Comparison of ENCODE assay signal across 32 cellular contexts in the genomic region with DNA sequence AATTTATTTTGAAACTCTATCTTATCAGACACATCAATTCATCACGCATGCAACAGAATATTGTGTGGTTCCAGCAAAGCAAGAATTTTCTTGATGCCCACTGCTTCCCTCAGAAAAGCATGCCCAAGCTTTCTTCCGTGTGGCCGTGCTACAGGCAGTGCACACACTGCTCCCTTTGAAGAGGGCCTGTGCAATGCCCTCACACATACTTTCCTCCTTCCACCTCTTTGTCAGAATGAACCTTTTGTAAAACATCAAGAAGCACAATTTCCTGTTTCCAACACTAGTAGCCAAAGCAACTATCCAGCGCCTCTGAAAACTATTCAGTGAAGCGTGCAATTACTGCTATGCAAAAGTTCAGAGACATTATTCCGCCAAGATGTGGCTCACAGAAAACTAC.
DNase-seq lines count a peak whose midpoint lies in the region; ATAC-seq and TF ChIP-seq lines count a peak whose summit lies in the region.
"Had no signal": no experiment of that assay in that cellular context is flagged by ENCODE, and none has a peak within 500 bp of the region (broad histone marks: within the 10 kb centered on the region; RNA-seq: fewer than 3 reads in every experiment).

No MANE protein-coding gene starts in this region.

- TF ChIP-seq CTCF in nephron progenitor cell (IDR thresholded peaks at IDR 0.05) (no peak), BE2C (IDR thresholded peaks at IDR 0.05; ENCODE audit: low read depth, low read length) (no peak)

- peaks cover 16% of the 10 kb centered on the region for H3K36me3 Mint-ChIP-seq in nephron progenitor cell (ENCODE audit: low read depth)
- H3K36me3 Mint-ChIP-seq: activated naive CD4-positive, alpha-beta T cell treated with anti-CD3 and anti-CD28 coated beads, Interleukin-2, amount 50 U/mL, for 72 hours; CD4-positive, CD25-positive, alpha-beta regulatory T cell; naive B cell had no signal

- no peaks in the 10 kb centered on the region for H3K27me3 Mint-ChIP-seq in nephron progenitor cell (ENCODE audit: low read depth, poor library complexity)
- H3K27me3 Mint-ChIP-seq: activated CD4-positive, alpha-beta T cell treated with anti-CD3 and anti-CD28 coated beads, Interleukin-2, amount 10 ng/mL, durations not matched to agents 24 days and 14 days; CD4-positive, CD25-positive, alpha-beta regulatory T cell; stimulated activated naive CD8-positive, alpha-beta T cell treated with anti-CD3 and anti-CD28 coated beads, Interleukin-15, Interleukin-2, amounts not matched to agents 100 ng/mL and 50 ng/mL, for 24 hours had no signal

- H3K9me3 ChIP-seq in BE2C, result no peaks in the 10 kb centered on the region
- H3K9me3 ChIP-seq: gastrocnemius medialis, HAP-1, right atrium auricular region, testis had no signal

- H3K27me3 ChIP-seq in BE2C, result no peaks in the 10 kb centered on the region
- H3K27me3 ChIP-seq: gastrocnemius medialis, hepatocyte, right atrium auricular region, testis had no signal

- peak overlapping the region; percentile 11 for H3K4me3 Mint-ChIP-seq in nephron progenitor cell
- H3K4me3 Mint-ChIP-seq: activated CD4-positive, alpha-beta T cell treated with anti-CD3 and anti-CD28 coated beads, Interleukin-2, amount 10 ng/mL, durations not matched to agents 24 days and 14 days; CD4-positive, CD25-positive, alpha-beta regulatory T cell; mesothelial cell of epicardium; naive B cell; stimulated activated naive CD8-positive, alpha-beta T cell treated with anti-CD3 and anti-CD28 coated beads, Interleukin-15, Interleukin-2, amounts not matched to agents 100 ng/mL and 50 ng/mL, for 24 hours had no signal

- no peaks in the 10 kb centered on the region for H3K36me3 ChIP-seq in BE2C
- H3K36me3 ChIP-seq: gastrocnemius medialis, HAP-1, right atrium auricular region had no signal

- TF ChIP-seq POLR2A in GM18505 (IDR thresholded peaks at IDR 0.05; ENCODE audit: borderline replicate concordance, extremely low read depth, insufficient read depth, insufficient read length), result no peak

- DNase-seq in Ammon's horn (ENCODE audit: low spot score), result peak; percentile 13
- peak; percentile 3 for DNase-seq in NCI-H526 treated with DMSO at 0.1 percent for 48 hours (lab: John Stamatoyannopoulos, UW)
- peak; percentile 20 for DNase-seq in iPS DF 19.7 (ENCODE audit: low read depth, low spot score)
- DNase-seq in nephron progenitor cell, result no peak
- no peak for DNase-seq in activated naive CD4-positive, alpha-beta T cell (lab: John Stamatoyannopoulos, UW)
- no peak for DNase-seq in BE2C
- no peak for DNase-seq in NCI-H2227 (lab: John Stamatoyannopoulos, UW; ENCODE audit: unreplicated experiment)
- DNase-seq: activated CD4-positive, alpha-beta T cell treated with anti-CD3 and anti-CD28 coated beads, Interleukin-2, amount 10 ng/mL, durations not matched to agents 24 days and 14 days; activated CD8-positive, alpha-beta memory T cell treated with anti-CD3 and anti-CD28 coated beads for 24 hours; activated T-cell treated with anti-CD3 and anti-CD28 coated beads for 4 hours; CD4-positive, CD25-positive, alpha-beta regulatory T cell; DMS79 treated with DMSO at 0.1 percent for 48 hours; gastrocnemius medialis; islet precursor cell; left ventricle myocardium superior; MV-4-11; naive B cell; NCI-H1436; NCI-H2081; NCI-H748 treated with DMSO at 0.1 percent for 48 hours; stimulated activated CD4-positive, alpha-beta T cell treated with anti-CD3 and anti-CD28 coated beads, Interleukin-1b, Interleukin-23, amount 100 ng/mL, for 48 hours; SW 1271; testis had no signal

- H3K9me3 Mint-ChIP-seq in nephron progenitor cell, result no peaks in the 10 kb centered on the region
- H3K9me3 Mint-ChIP-seq: activated CD4-positive, alpha-beta T cell treated with anti-CD3 and anti-CD28 coated beads, Interleukin-2, amount 10 ng/mL, durations not matched to agents 24 days and 14 days; activated naive CD4-positive, alpha-beta T cell treated with anti-CD3 and anti-CD28 coated beads, Interleukin-2, amount 50 U/mL, for 72 hours; activated T-helper 2 cell treated with anti-CD3 and anti-CD28 coated beads, Interferon-gamma antibody, Interleukin-2, Interleukin-4, amounts not matched to agents 10 μg/mL and 5 μg/mL and 100 μg/mL, durations not matched to agents 14 hours and 24 hours and 36 hours; mesothelial cell of epicardium; stimulated activated naive CD8-positive, alpha-beta T cell treated with anti-CD3 and anti-CD28 coated beads, Interleukin-15, Interleukin-2, amounts not matched to agents 100 ng/mL and 50 ng/mL, for 24 hours had no signal

- H3K4me3 ChIP-seq in BE2C (ENCODE audit: low read depth, low read length), result no peak overlapping the region
- H3K4me3 ChIP-seq: gastrocnemius medialis, HAP-1, hepatocyte, right atrium auricular region, smooth muscle cell, testis had no signal

- no peak overlapping the region for H3K27ac Mint-ChIP-seq in nephron progenitor cell
- H3K27ac Mint-ChIP-seq: activated CD4-positive, alpha-beta T cell treated with anti-CD3 and anti-CD28 coated beads, Interleukin-2, amount 10 ng/mL, durations not matched to agents 24 days and 14 days; activated naive CD4-positive, alpha-beta T cell treated with anti-CD3 and anti-CD28 coated beads, Interleukin-2, amount 50 U/mL, for 72 hours; activated T-helper 2 cell treated with anti-CD3 and anti-CD28 coated beads, Interferon-gamma antibody, Interleukin-2, Interleukin-4, amounts not matched to agents 10 μg/mL and 5 μg/mL and 100 μg/mL, durations not matched to agents 14 hours and 24 hours and 36 hours; CD4-positive, CD25-positive, alpha-beta regulatory T cell; mesothelial cell of epicardium; naive B cell; stimulated activated naive CD8-positive, alpha-beta T cell treated with anti-CD3 and anti-CD28 coated beads, Interleukin-15, Interleukin-2, amounts not matched to agents 100 ng/mL and 50 ng/mL, for 24 hours had no signal

- no peaks in the 10 kb centered on the region for H3K4me1 ChIP-seq in BE2C
- H3K4me1 ChIP-seq: gastrocnemius medialis, right atrium auricular region, testis had no signal

- ATAC-seq in GM18505 (IDR thresholded peaks at IDR 0.05; ENCODE audit: unreplicated experiment), result no peak
- ATAC-seq: activated naive CD4-positive, alpha-beta T cell treated with anti-CD3 and anti-CD28 coated beads, Interleukin-2, amount 50 U/mL, for 72 hours; gastrocnemius medialis; left ventricle myocardium superior had no signal

- H3K4me1 Mint-ChIP-seq in nephron progenitor cell, result peaks cover 16% of the 10 kb centered on the region
- H3K4me1 Mint-ChIP-seq: CD4-positive, CD25-positive, alpha-beta regulatory T cell; naive B cell had no signal

Comparison
In these comparisons a context has a peak if more than half of its experiments do, and no peak if none do; other contexts are left out.
1. DNase-seq: peak in Ammon's horn (single experiment), NCI-H526 treated with DMSO at 0.1 percent for 48 hours (single experiment) and iPS DF 19.7 (single experiment); none in nephron progenitor cell (single experiment), activated naive CD4-positive, alpha-beta T cell (0 of 4), BE2C (single experiment) and NCI-H2227 (single experiment).